ENCODE assay signal across 19 cellular contexts in genomic region chr13:59354665-59355064, GRCh38.
DNase-seq lines count a peak whose midpoint lies in the region; ATAC-seq and TF ChIP-seq lines count a peak whose summit lies in the region.
"Had no signal": no experiment of that assay in that cellular context is flagged by ENCODE, and none has a peak within 500 bp of the region (broad histone marks: within the 10 kb centered on the region; RNA-seq: fewer than 3 reads in every experiment).

No MANE protein-coding gene starts in this region.

- no peaks in the 10 kb centered on the region for H3K36me3 ChIP-seq in PC-9 (ENCODE audit: low read depth)
- H3K36me3 ChIP-seq: BLaER1, gastroesophageal sphincter, lower lobe of right lung had no signal

- BruUV-seq in PC-9 (replicated peaks; lab: Mats Ljungman, UMichigan), result no TSS peak

- no peaks in the 10 kb centered on the region for H3F3A ChIP-seq in PC-9 (ENCODE audit: insufficient read depth, low read depth)

- H2AFZ ChIP-seq in PC-9, result no peak overlapping the region

- intact Hi-C loops in PC-9 (cut with micrococcal nuclease; ENCODE audit: unreplicated experiment), result no loop called here

- CTCF ChIA-PET in PC-9 (lab: Charles Lee), result no interaction called here

- POLR2A ChIA-PET in PC-9 (lab: Charles Lee; ENCODE audit: unreplicated experiment), result no interaction called here

- no peak overlapping the region for H3K4me3 ChIP-seq in PC-9
- H3K4me3 ChIP-seq: BLaER1, gastroesophageal sphincter, lower lobe of right lung, SK-N-MC had no signal

- ATAC-seq in GM18907 (IDR thresholded peaks at IDR 0.05; ENCODE audit: unreplicated experiment), result peak; percentile 64
- peak; percentile 51 for ATAC-seq in HG02970 (IDR thresholded peaks at IDR 0.05; ENCODE audit: low FRiP score, unreplicated experiment)
- no peak for ATAC-seq in GM19035 (IDR thresholded peaks at IDR 0.05; ENCODE audit: unreplicated experiment)
- ATAC-seq in GM18519 (IDR thresholded peaks at IDR 0.05; ENCODE audit: low FRiP score, unreplicated experiment), result no peak
- ATAC-seq: gastroesophageal sphincter, lower lobe of right lung, Panc1 had no signal

- no peak overlapping the region for H3K27ac ChIP-seq in PC-9
- H3K27ac ChIP-seq: BLaER1, epithelial cell of prostate, gastroesophageal sphincter, lower lobe of right lung, SK-N-MC had no signal

- no peak for TF ChIP-seq CTCF in PC-9 (conservative IDR thresholded peaks at IDR 0.05)

- H4K20me1 ChIP-seq in PC-9 (ENCODE audit: insufficient read depth), result no peaks in the 10 kb centered on the region
- H4K20me1 ChIP-seq: BLaER1 had no signal

- no peaks in the 10 kb centered on the region for H3K79me2 ChIP-seq in PC-9 (ENCODE audit: low read depth)

- DNase-seq in NOMO-1 treated with dmso at 0.1 percent for 144 hours (lab: John Stamatoyannopoulos, UW; ENCODE audit: unreplicated experiment) (peak; percentile 90), PC-9 (no peak), ACHN (no peak)
- DNase-seq: activated CD4-positive, alpha-beta memory T cell treated with anti-CD3 and anti-CD28 coated beads, Interleukin-2, amount 10 ng/mL, durations not matched to agents 7 days and 5 days; activated naive CD8-positive, alpha-beta T cell treated with anti-CD3 and anti-CD28 coated beads for 36 hours; activated T-cell treated with anti-CD3 and anti-CD28 coated beads, Interleukin-2, amount 50 U/mL, for 48 hours; DMS153; lower lobe of right lung; NCI-H1694 treated with DMSO at 0.1 percent for 48 hours; NCI-H524 treated with DMSO at 0.1 percent for 48 hours had no signal

- no peaks in the 10 kb centered on the region for H3K27me3 ChIP-seq in PC-9 (ENCODE audit: insufficient read depth, low read depth)
- H3K27me3 ChIP-seq: BLaER1, gastroesophageal sphincter had no signal

- H3K9me3 ChIP-seq in PC-9 (ENCODE audit: insufficient read depth, low read depth), result no peaks in the 10 kb centered on the region
- H3K9me3 ChIP-seq: BLaER1, gastroesophageal sphincter, lower lobe of right lung had no signal

- no peaks in the 10 kb centered on the region for H3K9me2 ChIP-seq in PC-9 (ENCODE audit: insufficient read depth)

- no peaks in the 10 kb centered on the region for H3K4me1 ChIP-seq in PC-9 (replicated peaks; ENCODE audit: insufficient read depth)
- H3K4me1 ChIP-seq: gastroesophageal sphincter had no signal

- in situ Hi-C loops in ACHN (cut with HindIII; ENCODE audit: low pct_ligation_motif_present, low pct_unique_long_range_greater_than_20kb, low sequenced_read_pairs), result no loop called here

- no peak overlapping the region for H3K4me2 ChIP-seq in PC-9
- H3K4me2 ChIP-seq: BLaER1 had no signal

Comparison
In these comparisons a context has a peak if more than half of its experiments do, and no peak if none do; other contexts are left out.
1. ATAC-seq: peak in GM18907 (single experiment) and HG02970 (single experiment); none in GM19035 (single experiment) and GM18519 (single experiment).